In genomic region chr16:90077240-90077756, GRCh38 we compare ENCODE assay signal across 8 cellular contexts. TPM values are rescaled to one million over a fixed set of nuclear protein-coding genes. Genes with fewer than 3 reads are reported as not detected.
DNase-seq lines count a peak whose midpoint lies in the region; ATAC-seq and TF ChIP-seq lines count a peak whose summit lies in the region.

TSS of gene PRDM7 (minus strand) at chr16:90077331. CDS start at chr16:90075910, 1,421 bp downstream.

- H2BK20ac ChIP-seq in IMR-90 (ENCODE audit: low read depth, low read length) = no peak within 1 kb of the TSS

- peak; percentile 96 for ATAC-seq in GM21528 (IDR thresholded peaks at IDR 0.05; ENCODE audit: low FRiP score, unreplicated experiment)
- ATAC-seq in IMR-90 (ENCODE audit: low read depth) = peak; percentile 97
- peak; percentile 90 to 91 for ATAC-seq in naive B cell (ENCODE audit: low read depth in 2 of 2)

- dilution Hi-C loops in IMR-90 (cut with HindIII; ENCODE audit: low sequenced_read_pairs, unreplicated experiment) = no loop called here

- peak within 1 kb of the TSS; percentile 33; the same call in 1 of the 2 replicates for H4K91ac ChIP-seq in IMR-90 (ENCODE audit: insufficient read depth, low read depth, low read length)

- H3K9me3 ChIP-seq in IMR-90 (ENCODE audit: control insufficient read depth, insufficient read depth, low read length) = no peaks in the 10 kb centered on the region
- H3K9me3 ChIP-seq in Peyer's patch = no peaks in the 10 kb centered on the region
- no peaks in the 10 kb centered on the region for H3K9me3 ChIP-seq in fibroblast of lung (ENCODE audit: control insufficient read depth, insufficient read depth, low read depth, low read length)

- no peak for TF ChIP-seq CTCF in IMR-90 (conservative IDR thresholded peaks at IDR 0.05; ENCODE audit: low read depth, low read length)
- TF ChIP-seq CTCF in Peyer's patch (IDR thresholded peaks at IDR 0.05) = no peak
- TF ChIP-seq CTCF in fibroblast of lung (conservative IDR thresholded peaks at IDR 0.05 in 1 of 2, IDR thresholded peaks at IDR 0.05 in 1 of 2; ENCODE audit: low read depth in 1 of 2, low read length in 2 of 2) = no peak

- no peaks in the 10 kb centered on the region for H3K79me1 ChIP-seq in IMR-90 (ENCODE audit: low read depth in 1 of 2, low read length in 2 of 2)

- H3K4me2 ChIP-seq in IMR-90 (ENCODE audit: low read depth, low read length) = peak within 1 kb of the TSS; percentile 88
- peak within 1 kb of the TSS; percentile 64 for H3K4me2 ChIP-seq in fibroblast of lung (ENCODE audit: extremely low read depth, insufficient read depth, low read length)

- H3K27ac Mint-ChIP-seq in activated T-helper 1 cell treated with anti-CD3 and anti-CD28 coated beads, Interleukin-12 subunit alpha, Interleukin-12 subunit beta, Interleukin-2, Interleukin-4 antibody, amounts not matched to agents 30 ng/mL and 10 ng/mL and 1 ng/mL, durations not matched to agents 14 hours and 24 hours and 36 hours = peak within 1 kb of the TSS; percentile 79
- H3K27ac Mint-ChIP-seq in naive B cell = peak within 1 kb of the TSS; percentile 68 to 93 (median 86)

- peaks cover 15% of the 10 kb centered on the region for H3K27me3 Mint-ChIP-seq in activated T-helper 1 cell treated with anti-CD3 and anti-CD28 coated beads, Interleukin-12 subunit alpha, Interleukin-12 subunit beta, Interleukin-2, Interleukin-4 antibody, amounts not matched to agents 30 ng/mL and 10 ng/mL and 1 ng/mL, durations not matched to agents 14 hours and 24 hours and 36 hours (ENCODE audit: insufficient read depth)
- H3K27me3 Mint-ChIP-seq in naive B cell = peaks cover 4 to 46% (median 5%) of the 10 kb centered on the region in 3 donors

- intact Hi-C loops in IMR-90 (cut with micrococcal nuclease) = no loop called here
- intact Hi-C loops in activated T-helper 1 cell treated with anti-CD3 and anti-CD28 coated beads, Interleukin-12 subunit alpha, Interleukin-12 subunit beta, Interleukin-2, Interleukin-4 antibody, amounts not matched to agents 30 ng/mL and 10 ng/mL and 1 ng/mL, durations not matched to agents 14 hours and 24 hours and 36 hours (cut with micrococcal nuclease) = loop anchor here (1.0 to 2.0 kb wide), 3 partner anchors 29 to 105 kb away; no protein-coding TSS in a partner anchor

- H3K56ac ChIP-seq in IMR-90 (ENCODE audit: extremely low read depth, insufficient read depth, low read length) = no peak within 1 kb of the TSS; the same call in 1 of the 2 replicates

- H3K9me1 ChIP-seq in IMR-90 (ENCODE audit: insufficient read depth, low read length) = 0 out of 2 replicates have a peak, but pooled peaks cover 3% of the 10 kb centered on the region

- H4K20me1 ChIP-seq in IMR-90 (ENCODE audit: insufficient read depth, low read length) = no peaks in the 10 kb centered on the region
- H4K20me1 ChIP-seq in fibroblast of lung (ENCODE audit: control insufficient read depth, extremely low read depth, insufficient read depth, low read length) = no peaks in the 10 kb centered on the region

- H3K9ac ChIP-seq in IMR-90 (ENCODE audit: low read depth, low read length) (peak within 1 kb of the TSS; percentile 44), fibroblast of lung (ENCODE audit: insufficient read depth, low read length) (no peak within 1 kb of the TSS)

- H3K36me3 Mint-ChIP-seq in activated T-helper 1 cell treated with anti-CD3 and anti-CD28 coated beads, Interleukin-12 subunit alpha, Interleukin-12 subunit beta, Interleukin-2, Interleukin-4 antibody, amounts not matched to agents 30 ng/mL and 10 ng/mL and 1 ng/mL, durations not matched to agents 14 hours and 24 hours and 36 hours (ENCODE audit: low read depth) = no peaks in the 10 kb centered on the region
- H3K36me3 Mint-ChIP-seq in naive B cell = no peaks in the 10 kb centered on the region

- H3K36me3 ChIP-seq in IMR-90 (ENCODE audit: control insufficient read depth, insufficient read depth, low read length) (no peaks in the 10 kb centered on the region), Peyer's patch (no peaks in the 10 kb centered on the region), fibroblast of lung (ENCODE audit: control insufficient read depth, insufficient read depth, low read length) (no peaks in the 10 kb centered on the region)

- H3K4me1 ChIP-seq in IMR-90 (ENCODE audit: control insufficient read depth, insufficient read depth, low read length) (peaks cover 4% of the 10 kb centered on the region; the same call in 1 of the 2 replicates), Peyer's patch (peaks cover 0 to 18% (median 7%) of the 10 kb centered on the region in 4 donors), fibroblast of lung (ENCODE audit: control insufficient read depth, extremely low read depth, insufficient read depth, low read length) (no peaks in the 10 kb centered on the region)

- peak within 1 kb of the TSS; percentile 64 to 92; a peak in 3 of 4 replicates for H4K8ac ChIP-seq in IMR-90 (ENCODE audit: low read depth in 2 of 2, low read length in 2 of 2)

- H3K79me2 ChIP-seq in fibroblast of lung (ENCODE audit: control insufficient read depth, insufficient read depth, low read length) = no peaks in the 10 kb centered on the region

- peak within 1 kb of the TSS; percentile 33 for H2BK120ac ChIP-seq in IMR-90 (ENCODE audit: low read depth, low read length)

- H2AK5ac ChIP-seq in IMR-90 (ENCODE audit: low read depth, low read length) = no peak within 1 kb of the TSS

- peak within 1 kb of the TSS; percentile 17; the same call in 1 of the 2 replicates for H4K5ac ChIP-seq in IMR-90 (ENCODE audit: low read depth, low read length)

- DNase-seq in Caki2 (ENCODE audit: low read depth) = peak; percentile 97
- DNase-seq in IMR-90 = peak; percentile 94
- DNase-seq in Peyer's patch = peak; percentile 93 to 96 (median 96)
- peak; percentile 95 for DNase-seq in activated T-helper 1 cell treated with anti-CD3 and anti-CD28 coated beads, Interleukin-12 subunit alpha, Interleukin-12 subunit beta, Interleukin-2, Interleukin-4 antibody, amounts not matched to agents 30 ng/mL and 10 ng/mL and 1 ng/mL, durations not matched to agents 14 hours and 24 hours and 36 hours (ENCODE audit: low spot score)
- DNase-seq in fibroblast of lung (ENCODE audit: low read depth in 2 of 2) = peak; percentile 91 to 94
- peak; percentile 93 for DNase-seq in naive B cell
- DNase-seq in stimulated activated CD8-positive, alpha-beta memory T cell treated with anti-CD3 and anti-CD28 coated beads, Interleukin-7, amount 100 ng/mL, for 4 hours (ENCODE audit: low read depth in 2 of 2) = peak; percentile 93 to 94

- peak within 1 kb of the TSS; percentile 85 for H3K4ac ChIP-seq in IMR-90 (ENCODE audit: low read depth, low read length)

- CTCF ChIA-PET in IMR-90 (lab: Yijun Ruan, JAX) = no interaction called here

- peak within 1 kb of the TSS; percentile 64 for H3K14ac ChIP-seq in IMR-90 (replicated peaks; ENCODE audit: low read depth, low read length)

- peak within 1 kb of the TSS; percentile 16; the same call in 1 of the 2 replicates for H3K27ac ChIP-seq in IMR-90 (ENCODE audit: insufficient read depth, low read length)
- H3K27ac ChIP-seq in Peyer's patch = peak within 1 kb of the TSS; percentile 8 to 75 (median 62)
- no peak within 1 kb of the TSS for H3K27ac ChIP-seq in fibroblast of lung (ENCODE audit: insufficient read depth, low read length)

- peak within 1 kb of the TSS; percentile 46 for H3K4me3 ChIP-seq in IMR-90 (ENCODE audit: insufficient read depth, low read depth, low read length)
- H3K4me3 ChIP-seq in Peyer's patch = peak within 1 kb of the TSS; percentile 30 to 51 (median 45)
- peak within 1 kb of the TSS in 2 of 4 experiments; percentile 42 to 46 for H3K4me3 ChIP-seq in fibroblast of lung (replicated peaks in 1 of 4; ENCODE audit: control extremely low read depth in 1 of 4, insufficient read depth in 1 of 4, low read depth in 3 of 4, low read length in 4 of 4)

- in situ Hi-C loops in Caki2 (cut with HindIII; ENCODE audit: low pct_unique_long_range_greater_than_20kb, low sequenced_read_pairs) = no loop called here
- in situ Hi-C loops in IMR-90 (cut with MboI; ENCODE audit: low sequenced_read_pairs) = no loop called here

- H2AK9ac ChIP-seq in IMR-90 (replicated peaks; ENCODE audit: low read depth, low read length, poor library complexity) = no peak within 1 kb of the TSS

- peak within 1 kb of the TSS; percentile 22; the same call in 1 of the 2 replicates for H3K18ac ChIP-seq in IMR-90 (ENCODE audit: low read depth, low read length)

- TF ChIP-seq POLR2A in IMR-90 (IDR thresholded peaks at IDR 0.05; ENCODE audit: low read depth, low read length) (no peak), Peyer's patch (IDR thresholded peaks at IDR 0.05) (no peak)

- no TSS peak for BruUV-seq in IMR-90 (replicated peaks; lab: Mats Ljungman, UMichigan)

- H3K4me3 Mint-ChIP-seq in activated T-helper 1 cell treated with anti-CD3 and anti-CD28 coated beads, Interleukin-12 subunit alpha, Interleukin-12 subunit beta, Interleukin-2, Interleukin-4 antibody, amounts not matched to agents 30 ng/mL and 10 ng/mL and 1 ng/mL, durations not matched to agents 14 hours and 24 hours and 36 hours = peak within 1 kb of the TSS; percentile 80
- peak within 1 kb of the TSS; percentile 85 to 97 (median 94) for H3K4me3 Mint-ChIP-seq in naive B cell

- POLR2A ChIA-PET in IMR-90 (lab: Charles Lee; ENCODE audit: unreplicated experiment) = no interaction called here

- H2BK15ac ChIP-seq in IMR-90 (ENCODE audit: low read depth, low read length) = peak within 1 kb of the TSS; percentile 1; the same call in 1 of the 3 replicates

- no peak for TF ChIP-seq RAD21 in IMR-90 (IDR thresholded peaks at IDR 0.05; ENCODE audit: low read length)

- peak within 1 kb of the TSS; percentile 63; the same call in 1 of the 2 replicates for H3K23ac ChIP-seq in IMR-90 (ENCODE audit: low read depth, low read length)

- H2AFZ ChIP-seq in IMR-90 (replicated peaks; ENCODE audit: low read length, poor library complexity) (peak within 1 kb of the TSS; percentile 92), fibroblast of lung (ENCODE audit: low read length) (peak within 1 kb of the TSS; percentile 49)

- H3K4me1 Mint-ChIP-seq in activated T-helper 1 cell treated with anti-CD3 and anti-CD28 coated beads, Interleukin-12 subunit alpha, Interleukin-12 subunit beta, Interleukin-2, Interleukin-4 antibody, amounts not matched to agents 30 ng/mL and 10 ng/mL and 1 ng/mL, durations not matched to agents 14 hours and 24 hours and 36 hours (ENCODE audit: low read depth) = peaks cover 33% of the 10 kb centered on the region
- H3K4me1 Mint-ChIP-seq in naive B cell = peaks cover 23 to 28% (median 24%) of the 10 kb centered on the region in 3 donors

- no peak within 1 kb of the TSS for H2BK5ac ChIP-seq in IMR-90 (ENCODE audit: low read depth, low read length, poor library complexity, severe bottlenecking)

- no peaks in the 10 kb centered on the region for H3K9me3 Mint-ChIP-seq in activated T-helper 1 cell treated with anti-CD3 and anti-CD28 coated beads, Interleukin-12 subunit alpha, Interleukin-12 subunit beta, Interleukin-2, Interleukin-4 antibody, amounts not matched to agents 30 ng/mL and 10 ng/mL and 1 ng/mL, durations not matched to agents 14 hours and 24 hours and 36 hours
- H3K9me3 Mint-ChIP-seq in naive B cell = peaks cover 0 to 2% (median 0%) of the 10 kb centered on the region in 7 donors

- WGBS in IMR-90 (ENCODE audit: extremely low coverage in 2 of 2, insufficient read length in 1 of 2), 2 experiments = 1% methylated on average over 27 of the region's 32 CpGs; no CpG with 5 or more reads in 1 of the 2 experiments

- H3K27me3 ChIP-seq in IMR-90 (ENCODE audit: control insufficient read depth, insufficient read depth, low read length) (peaks cover 9% of the 10 kb centered on the region), Peyer's patch (no peaks in the 10 kb centered on the region), fibroblast of lung (ENCODE audit: control insufficient read depth, insufficient read depth, low read length) (peaks cover 2% of the 10 kb centered on the region)

RNA-seq across cellular contexts. Expression of gene PRDM7, which starts in this region (rescaled TPM):
- not detected in 2 replicates for total RNA-seq in Caki2 (2014; rRNA removed; shearing (Covaris generic); ENCODE audit: low replicate concordance)
- not detected in 2 replicates for total RNA-seq in IMR-90 (2012; rRNA removed)
- polyA plus RNA-seq in IMR-90 (2012; rRNA removed) = not detected in 2 replicates
- polyA plus RNA-seq in IMR-90 (2012; cell fraction: cytosol; rRNA removed) = not detected in 2 replicates
- polyA plus RNA-seq in IMR-90 (2012; cell fraction: nucleus; rRNA removed; ENCODE audit: low replicate concordance) = 0.03 TPM in 1 of 2 replicates, not detected in the other
- total RNA-seq in Peyer's patch = not detected
- total RNA-seq in activated T-helper 1 cell treated with anti-CD3 and anti-CD28 coated beads, Interleukin-12 subunit alpha, Interleukin-12 subunit beta, Interleukin-2, Interleukin-4 antibody, amounts not matched to agents 30 ng/mL and 10 ng/mL and 1 ng/mL, durations not matched to agents 14 hours and 24 hours and 36 hours = not detected in 2 replicates
- total RNA-seq in fibroblast of lung = not detected in 2 replicates
- polyA plus RNA-seq in fibroblast of lung = not detected in 2 replicates
- polyA plus RNA-seq in fibroblast of lung (2012) = not detected in 2 replicates
- not detected in 2 replicates for polyA minus RNA-seq in fibroblast of lung (ENCODE audit: low replicate concordance)
- polyA plus RNA-seq in naive B cell (ENCODE audit: low read depth in 6 of 6) = not detected

Comparison
In these comparisons a context has a peak if more than half of its experiments do, and no peak if none do; other contexts are left out.
1. Peak in DNase-seq in Caki2; RNA of the gene not detected or under 1 TPM.
2. Peak in DNase-seq, ATAC-seq, H3K4me3 ChIP-seq, H3K27ac ChIP-seq, H3K9ac ChIP-seq and H3K4me2 ChIP-seq in IMR-90; RNA of the gene not detected or under 1 TPM.
3. Peak in DNase-seq, H3K4me3 ChIP-seq and H3K27ac ChIP-seq in Peyer's patch; RNA of the gene not detected or under 1 TPM.
4. Peak in DNase-seq in activated T-helper 1 cell treated with anti-CD3 and anti-CD28 coated beads, Interleukin-12 subunit alpha, Interleukin-12 subunit beta, Interleukin-2, Interleukin-4 antibody, amounts not matched to agents 30 ng/mL and 10 ng/mL and 1 ng/mL, durations not matched to agents 14 hours and 24 hours and 36 hours; RNA of the gene not detected or under 1 TPM.
5. Peak in DNase-seq and H3K4me2 ChIP-seq in fibroblast of lung; RNA of the gene not detected or under 1 TPM.
6. Peak in DNase-seq and ATAC-seq in naive B cell; RNA of the gene not detected or under 1 TPM.